ENCODE assay signal across 8 cellular contexts in genomic region chr9:89477811-89478583, GRCh38. TPM values are rescaled to one million over a fixed set of nuclear protein-coding genes. Genes with fewer than 3 reads are reported as not detected.
DNase-seq lines count a peak whose midpoint lies in the region; ATAC-seq and TF ChIP-seq lines count a peak whose summit lies in the region.

No MANE protein-coding gene starts in this region.

- H3K27ac ChIP-seq in SK-N-SH (ENCODE audit: low read depth in 2 of 2, low read length in 1 of 2) = peak overlapping the region; percentile 47 to 53

- CTCF ChIA-PET in SK-N-SH (lab: Yijun Ruan, JAX) = no interaction called here

- H3K4me3 ChIP-seq in SK-N-SH (ENCODE audit: low read depth in 2 of 2, low read length in 1 of 2) = no peak overlapping the region
- no peak overlapping the region for H3K4me3 ChIP-seq in mucosa of stomach (ENCODE audit: low read length)

- DNase-seq in GDM1 (lab: John Stamatoyannopoulos, UW) = peak; percentile 83
- DNase-seq in SK-N-SH = no peak
- DNase-seq in astrocyte of the hippocampus (ENCODE audit: low read depth, low spot score) = peak; percentile 86
- no peak for DNase-seq in GM03348 (ENCODE audit: low spot score)
- DNase-seq in HuH-7.5 (ENCODE audit: low spot score) = no peak

- WGBS in SK-N-SH (ENCODE audit: low lambda C conversion rate) = 68% methylated on average over 9 of the region's 9 CpGs

- no peaks in the 10 kb centered on the region for H4K20me1 ChIP-seq in SK-N-SH (ENCODE audit: insufficient read depth)

- H3K27me3 ChIP-seq in SK-N-SH (ENCODE audit: insufficient read depth) (no peaks in the 10 kb centered on the region), mucosa of stomach (ENCODE audit: control insufficient read depth, insufficient read depth, low read length) (no peaks in the 10 kb centered on the region)

- no peaks in the 10 kb centered on the region for H3K9me2 ChIP-seq in SK-N-SH

- POLR2A ChIA-PET in SK-N-SH (lab: Yijun Ruan, JAX) = no interaction called here

- TF ChIP-seq CTCF in SK-N-SH (IDR thresholded peaks at IDR 0.05) = no peak

- H3K4me1 ChIP-seq in SK-N-SH (ENCODE audit: control insufficient read depth in 1 of 2, insufficient read depth in 2 of 2, low read depth in 1 of 2, low read length in 1 of 2) (peaks cover 5 to 47% of the 10 kb centered on the region in 2 experiments; a peak in 2 of 4 replicates), mucosa of stomach (ENCODE audit: control insufficient read depth, insufficient read depth, low read length) (peaks cover 33% of the 10 kb centered on the region)

- no peak for ATAC-seq in GM21360 (IDR thresholded peaks at IDR 0.05; ENCODE audit: unreplicated experiment)
- no peak for ATAC-seq in GM19328 (IDR thresholded peaks at IDR 0.05; ENCODE audit: unreplicated experiment)

- peak overlapping the region; percentile 53 for H3K4me2 ChIP-seq in SK-N-SH

- H2AFZ ChIP-seq in SK-N-SH (ENCODE audit: low read depth) = no peak overlapping the region

- no peak for TF ChIP-seq EP300 in SK-N-SH (IDR thresholded peaks at IDR 0.05; ENCODE audit: borderline replicate concordance in 1 of 2, low read depth in 1 of 2, low read length in 1 of 2)

- H3K36me3 ChIP-seq in SK-N-SH (replicated peaks in 1 of 2; ENCODE audit: control insufficient read depth in 1 of 2, insufficient read depth in 2 of 2, low read length in 1 of 2) = no peaks in the 10 kb centered on the region
- no peaks in the 10 kb centered on the region for H3K36me3 ChIP-seq in mucosa of stomach (ENCODE audit: control insufficient read depth, insufficient read depth, low read length)

- peaks cover 11% of the 10 kb centered on the region for H3F3A ChIP-seq in SK-N-SH (replicated peaks; ENCODE audit: insufficient read depth)

- no peak overlapping the region for H3K9ac ChIP-seq in SK-N-SH
- H3K9ac ChIP-seq in mucosa of stomach (ENCODE audit: low read length) = peak overlapping the region; percentile 2

- no peak for TF ChIP-seq RAD21 in SK-N-SH (IDR thresholded peaks at IDR 0.05; ENCODE audit: low read length)

- H3K9me3 ChIP-seq in SK-N-SH (no peaks in the 10 kb centered on the region), mucosa of stomach (ENCODE audit: control insufficient read depth, low read length) (no peaks in the 10 kb centered on the region)

- H3K79me2 ChIP-seq in SK-N-SH (ENCODE audit: insufficient read depth) = no peaks in the 10 kb centered on the region

TF ChIP-seq in SK-N-SH, 30 proteins besides CTCF, POLR2A, EP300 and RAD21:
- TF ChIP-seq TCF12 (IDR thresholded peaks at IDR 0.05) (peak; percentile 34; the same call in 1 of the 2 replicates), PBX3 (IDR thresholded peaks at IDR 0.05) (no peak), TAF1 (IDR thresholded peaks at IDR 0.05; ENCODE audit: borderline replicate concordance, low read depth, low read length) (no peak), NFIC (IDR thresholded peaks at IDR 0.05; ENCODE audit: borderline replicate concordance) (no peak), SIN3A (IDR thresholded peaks at IDR 0.05; ENCODE audit: borderline replicate concordance, low read depth, low read length) (no peak)
TF ChIP-seq in SK-N-SH: peak in this region for 1.

RNA-seq across cellular contexts. Expression of gene SEMA4D, which starts 19.9 kb away (rescaled TPM):
- 2.1 and 4.8 TPM in 2 replicates for polyA plus RNA-seq in SK-N-SH (2012; rRNA removed)
- 2.4 and 3.7 TPM in 2 replicates for polyA plus RNA-seq in SK-N-SH (2012; cell fraction: cytosol; rRNA removed)
- polyA plus RNA-seq in SK-N-SH (2012; cell fraction: nucleus; rRNA removed) = 12.9 and 17.9 TPM in 2 replicates

Comparison
In these comparisons a context has a peak if more than half of its experiments do, and no peak if none do; other contexts are left out.
1. DNase-seq: peak in GDM1 (single experiment) and astrocyte of the hippocampus (single experiment); none in SK-N-SH (single experiment), GM03348 (single experiment) and HuH-7.5 (single experiment).